In genomic region chr3:125125822-125126245, GRCh38 we compare ENCODE assay signal across 9 cellular contexts.
A peak's percentile ranks its signal among the peaks of the same experiment; 100 is the strongest.
DNase-seq lines count a peak whose midpoint lies in the region; ATAC-seq and TF ChIP-seq lines count a peak whose summit lies in the region.
"Had no signal": no experiment of that assay in that cellular context is flagged by ENCODE, and none has a peak within 500 bp of the region (broad histone marks: within the 10 kb centered on the region; RNA-seq: fewer than 3 reads in every experiment).

No MANE protein-coding gene starts in this region.

- no peak overlapping the region for H3K4me3 ChIP-seq in fibroblast of the aortic adventitia (ENCODE audit: low read depth, low read length)

- DNase-seq in AG08395 (ENCODE audit: low spot score) = peak; percentile 82
- peak; percentile 94 for DNase-seq in HS-27A (ENCODE audit: low read depth)
- DNase-seq in activated CD4-positive, alpha-beta T cell treated with anti-CD3 and anti-CD28 coated beads, Interleukin-2, amount 10 ng/mL, durations not matched to agents 7 days and 5 days = peak; percentile 29
- DNase-seq in fibroblast of the aortic adventitia (ENCODE audit: low read depth) = peak; percentile 100
- DNase-seq in NCI-H526 treated with DMSO at 0.1 percent for 48 hours (lab: John Stamatoyannopoulos, UW) = no peak
- DNase-seq in DMS 273 treated with DMSO at 0.1 percent for 48 hours (lab: John Stamatoyannopoulos, UW) = no peak
- no peak for DNase-seq in effector CD4-positive, alpha-beta T cell

- H3K27ac Mint-ChIP-seq in activated CD4-positive, alpha-beta T cell treated with anti-CD3 and anti-CD28 coated beads, Interleukin-2, amount 10 ng/mL, durations not matched to agents 7 days and 5 days = no peak overlapping the region

- H3K9me3 Mint-ChIP-seq in activated CD4-positive, alpha-beta T cell treated with anti-CD3 and anti-CD28 coated beads, Interleukin-2, amount 10 ng/mL, durations not matched to agents 7 days and 5 days = no peaks in the 10 kb centered on the region

- H3K36me3 Mint-ChIP-seq in activated CD4-positive, alpha-beta T cell treated with anti-CD3 and anti-CD28 coated beads, Interleukin-2, amount 10 ng/mL, durations not matched to agents 7 days and 5 days (ENCODE audit: low read depth) = peaks cover 1% of the 10 kb centered on the region

- H3K27me3 Mint-ChIP-seq in activated CD4-positive, alpha-beta T cell treated with anti-CD3 and anti-CD28 coated beads, Interleukin-2, amount 10 ng/mL, durations not matched to agents 7 days and 5 days = peaks cover 11% of the 10 kb centered on the region
- H3K27me3 Mint-ChIP-seq: IgD-negative memory B cell had no signal

- H3K4me1 Mint-ChIP-seq in activated CD4-positive, alpha-beta T cell treated with anti-CD3 and anti-CD28 coated beads, Interleukin-2, amount 10 ng/mL, durations not matched to agents 7 days and 5 days = peaks cover 44% of the 10 kb centered on the region

- POLR2A ChIA-PET in activated CD4-positive, alpha-beta T cell treated with anti-CD3 and anti-CD28 coated beads, Interleukin-2, amount 10 ng/mL, durations not matched to agents 7 days and 5 days (lab: Charles Lee) = interaction anchor here (1.2 kb wide), 1 partner anchor 11 kb away, joined by 4 read pairs; no protein-coding TSS in a partner anchor

- H3K4me3 Mint-ChIP-seq in activated CD4-positive, alpha-beta T cell treated with anti-CD3 and anti-CD28 coated beads, Interleukin-2, amount 10 ng/mL, durations not matched to agents 7 days and 5 days = no peak overlapping the region
- H3K4me3 Mint-ChIP-seq: IgD-negative memory B cell had no signal

- TF ChIP-seq CTCF in fibroblast of the aortic adventitia (IDR thresholded peaks at IDR 0.05; ENCODE audit: insufficient read depth, low read length) = no peak

- CTCF ChIA-PET in activated CD4-positive, alpha-beta T cell treated with anti-CD3 and anti-CD28 coated beads, Interleukin-2, amount 10 ng/mL, durations not matched to agents 7 days and 5 days (lab: Charles Lee) = interaction anchor here (0.9 to 1.1 kb wide), 4 partner anchors 10 to 263 kb away, joined by 3 to 4 read pairs (median 3); no protein-coding TSS in a partner anchor

- ATAC-seq in GM21367 (IDR thresholded peaks at IDR 0.05; ENCODE audit: unreplicated experiment) = no peak

Comparison
In these comparisons a context has a peak if more than half of its experiments do, and no peak if none do; other contexts are left out.
1. DNase-seq: peak in AG08395 (single experiment), HS-27A (single experiment), activated CD4-positive, alpha-beta T cell treated with anti-CD3 and anti-CD28 coated beads, Interleukin-2, amount 10 ng/mL, durations not matched to agents 7 days and 5 days (single experiment) and fibroblast of the aortic adventitia (single experiment); none in NCI-H526 treated with DMSO at 0.1 percent for 48 hours (single experiment), DMS 273 treated with DMSO at 0.1 percent for 48 hours (single experiment) and effector CD4-positive, alpha-beta T cell (single experiment).